1 cellular context compared by ENCODE assay signal in genomic region chr20:309306-309840, GRCh38.
TF ChIP-seq lines count a peak whose summit lies in the region.

No MANE protein-coding gene starts in this region.

TF ChIP-seq in endothelial cell of umbilical vein, 7 proteins besides CTCF, POLR2A, EP300 and RAD21:
- TF ChIP-seq MYC (IDR thresholded peaks at IDR 0.05; ENCODE audit: low read depth, low read length) = no peak
- TF ChIP-seq GATA2 (IDR thresholded peaks at IDR 0.05; ENCODE audit: insufficient read depth, insufficient read length, low read depth, low read length) = no peak
- no peak for TF ChIP-seq JUN (IDR thresholded peaks at IDR 0.05; ENCODE audit: borderline replicate concordance, insufficient read depth, insufficient read length, low read depth)
- TF ChIP-seq FOS (IDR thresholded peaks at IDR 0.05; ENCODE audit: borderline replicate concordance, insufficient read depth, low read length) = no peak
- TF ChIP-seq POLR2AphosphoS5 (IDR thresholded peaks at IDR 0.05; ENCODE audit: insufficient read depth, low read depth, low read length) = no peak
- TF ChIP-seq EZH2 (IDR thresholded peaks at IDR 0.05; ENCODE audit: borderline replicate concordance, low read depth, low read length, severe bottlenecking) = no peak
- TF ChIP-seq MAX (IDR thresholded peaks at IDR 0.05; ENCODE audit: insufficient read depth, insufficient read length) = no peak
TF ChIP-seq in endothelial cell of umbilical vein: peak in this region for 0.
